29 cellular contexts compared by ENCODE assay signal in the genomic region with DNA sequence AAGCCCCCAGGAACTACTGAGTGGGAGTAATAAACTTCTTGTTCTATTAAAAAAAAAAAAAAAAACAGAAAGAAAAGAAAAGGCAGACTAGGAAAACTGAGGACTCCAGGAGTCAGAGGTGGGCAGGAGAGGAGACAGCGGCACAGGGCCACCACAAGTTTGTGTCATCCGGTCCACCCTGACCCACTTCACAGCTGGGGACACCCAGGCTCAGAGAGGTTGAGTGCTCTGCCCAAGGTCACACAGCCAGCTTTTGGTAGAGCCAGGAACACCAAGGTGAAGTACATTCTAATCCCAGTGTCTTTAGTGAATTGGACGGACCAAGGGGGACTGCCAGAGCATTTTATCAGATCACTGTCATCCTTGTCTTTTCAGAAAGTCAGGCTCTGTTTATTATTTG.
"Had no signal": no experiment of that assay in that cellular context is flagged by ENCODE, and none has a peak within 500 bp of the region (broad histone marks: within the 10 kb centered on the region; RNA-seq: fewer than 3 reads in every experiment).

No MANE protein-coding gene starts in this region.

- H3K4me1 ChIP-seq: colonic mucosa, foreskin keratinocyte, gastroesophageal sphincter had no signal

- H3K4me1 Mint-ChIP-seq: endodermal cell had no signal

- H3K27ac Mint-ChIP-seq: dendritic cell treated with granulocyte-macrophage colony-stimulating factor and Interleukin-4, amounts not matched to agents 40 ng/mL and 50 ng/mL, for 4 days; effector memory CD8-positive, alpha-beta T cell; endodermal cell had no signal

- H3K9me3 ChIP-seq: colonic mucosa, esophagus muscularis mucosa, esophagus squamous epithelium, gastrocnemius medialis, gastroesophageal sphincter, heart left ventricle, heart right ventricle had no signal

- H3K27ac ChIP-seq: colonic mucosa, coronary artery, dorsolateral prefrontal cortex, epithelial cell of prostate, esophagus muscularis mucosa, esophagus squamous epithelium, foreskin keratinocyte, gastrocnemius medialis, gastroesophageal sphincter, heart left ventricle, heart right ventricle had no signal

- H3K9me3 Mint-ChIP-seq: dendritic cell treated with granulocyte-macrophage colony-stimulating factor and Interleukin-4, amounts not matched to agents 40 ng/mL and 50 ng/mL, for 4 days; effector memory CD8-positive, alpha-beta T cell; endodermal cell had no signal

- ATAC-seq: effector memory CD8-positive, alpha-beta T cell; esophagus mucosa; foreskin keratinocyte; gastrocnemius medialis; gastroesophageal sphincter; heart left ventricle; heart right ventricle had no signal

- H3K36me3 ChIP-seq: colonic mucosa, esophagus muscularis mucosa, esophagus squamous epithelium, gastrocnemius medialis, gastroesophageal sphincter, heart left ventricle, heart right ventricle had no signal

- DNase-seq: colonic mucosa; cortex of kidney; dermis blood vessel endothelial cell; dorsolateral prefrontal cortex; effector CD4-positive, alpha-beta T cell; effector CD8-positive, alpha-beta T cell; effector memory CD4-positive, alpha-beta T cell; effector memory CD8-positive, alpha-beta T cell; endodermal cell; erythroblast; esophagus squamous epithelium; foreskin fibroblast; foreskin keratinocyte; foreskin melanocyte; gastrocnemius medialis; glutamatergic neuron; head of caudate nucleus; heart left ventricle; heart right ventricle had no signal

- H3K4me3 ChIP-seq: colonic mucosa, coronary artery, dorsolateral prefrontal cortex, esophagus muscularis mucosa, esophagus squamous epithelium, gastrocnemius medialis, gastroesophageal sphincter, heart left ventricle, heart right ventricle had no signal

- H3K4me3 Mint-ChIP-seq: dendritic cell treated with granulocyte-macrophage colony-stimulating factor and Interleukin-4, amounts not matched to agents 40 ng/mL and 50 ng/mL, for 4 days; effector memory CD8-positive, alpha-beta T cell; endodermal cell had no signal

- FAIRE-seq: colon, endometrium, endothelial cell of umbilical vein, frontal cortex had no signal

- H3K27me3 ChIP-seq: colonic mucosa, dorsolateral prefrontal cortex, gastrocnemius medialis, heart left ventricle had no signal
